In the genomic region with DNA sequence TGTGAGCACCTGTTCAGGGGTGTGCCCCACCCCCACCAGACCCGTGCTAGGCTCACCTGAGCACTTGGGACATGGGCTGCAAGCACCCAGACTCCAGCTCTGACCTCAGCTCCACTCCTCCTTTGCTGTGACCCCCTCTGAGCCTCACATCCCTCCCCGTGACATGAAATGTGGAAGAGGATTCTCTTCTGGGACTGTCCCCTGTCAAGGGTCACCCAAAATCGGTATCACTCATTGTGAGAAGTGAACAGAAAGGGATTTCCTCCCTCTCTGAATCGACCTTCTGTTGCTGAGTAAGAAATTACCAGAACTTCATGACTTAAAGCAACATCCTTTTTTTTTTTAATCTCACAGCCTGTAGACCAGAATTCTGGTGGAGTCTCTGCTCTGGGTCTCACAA, we compare ENCODE assay signal across 1 cellular context.
TF ChIP-seq lines count a peak whose summit lies in the region.

No MANE protein-coding gene starts in this region.

TF ChIP-seq in GM12878, 131 proteins besides CTCF, POLR2A, EP300 and RAD21:
- TF ChIP-seq SPI1 (IDR thresholded peaks at IDR 0.05; ENCODE audit: borderline replicate concordance, insufficient read depth, low read depth, low read length) = 0 out of 2 replicates have a peak, but pooled peaks have one; percentile 20
- TF ChIP-seq NR2F1 (conservative IDR thresholded peaks at IDR 0.05) = peak; percentile 72
- TF ChIP-seq, protein P1, sequence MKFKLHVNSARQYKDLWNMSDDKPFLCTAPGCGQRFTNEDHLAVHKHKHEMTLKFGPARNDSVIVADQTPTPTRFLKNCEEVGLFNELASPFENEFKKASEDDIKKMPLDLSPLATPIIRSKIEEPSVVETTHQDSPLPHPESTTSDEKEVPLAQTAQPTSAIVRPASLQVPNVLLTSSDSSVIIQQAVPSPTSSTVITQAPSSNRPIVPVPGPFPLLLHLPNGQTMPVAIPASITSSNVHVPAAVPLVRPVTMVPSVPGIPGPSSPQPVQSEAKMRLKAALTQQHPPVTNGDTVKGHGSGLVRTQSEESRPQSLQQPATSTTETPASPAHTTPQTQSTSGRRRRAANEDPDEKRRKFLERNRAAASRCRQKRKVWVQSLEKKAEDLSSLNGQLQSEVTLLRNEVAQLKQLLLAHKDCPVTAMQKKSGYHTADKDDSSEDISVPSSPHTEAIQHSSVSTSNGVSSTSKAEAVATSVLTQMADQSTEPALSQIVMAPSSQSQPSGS (IDR thresholded peaks at IDR 0.05; ENCODE audit: low read length) = peak; percentile 38; the same call in 1 of the 2 replicates
- TF ChIP-seq, protein P2, sequence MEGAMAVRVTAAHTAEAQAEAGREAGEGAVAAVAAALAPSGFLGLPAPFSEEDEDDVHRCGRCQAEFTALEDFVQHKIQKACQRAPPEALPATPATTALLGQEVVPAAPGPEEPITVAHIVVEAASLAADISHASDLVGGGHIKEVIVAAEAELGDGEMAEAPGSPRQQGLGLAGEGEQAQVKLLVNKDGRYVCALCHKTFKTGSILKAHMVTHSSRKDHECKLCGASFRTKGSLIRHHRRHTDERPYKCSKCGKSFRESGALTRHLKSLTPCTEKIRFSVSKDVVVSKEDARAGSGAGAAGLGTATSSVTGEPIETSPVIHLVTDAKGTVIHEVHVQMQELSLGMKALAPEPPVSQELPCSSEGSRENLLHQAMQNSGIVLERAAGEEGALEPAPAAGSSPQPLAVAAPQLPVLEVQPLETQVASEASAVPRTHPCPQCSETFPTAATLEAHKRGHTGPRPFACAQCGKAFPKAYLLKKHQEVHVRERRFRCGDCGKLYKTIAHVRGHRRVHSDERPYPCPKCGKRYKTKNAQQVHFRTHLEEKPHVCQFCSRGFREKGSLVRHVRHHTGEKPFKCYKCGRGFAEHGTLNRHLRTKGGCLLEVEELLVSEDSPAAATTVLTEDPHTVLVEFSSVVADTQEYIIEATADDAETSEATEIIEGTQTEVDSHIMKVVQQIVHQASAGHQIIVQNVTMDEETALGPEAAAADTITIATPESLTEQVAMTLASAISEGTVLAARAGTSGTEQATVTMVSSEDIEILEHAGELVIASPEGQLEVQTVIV (IDR thresholded peaks at IDR 0.05; ENCODE audit: borderline replicate concordance, partially characterized antibody) = no peak
- TF ChIP-seq BHLHE40 (IDR thresholded peaks at IDR 0.05; ENCODE audit: borderline replicate concordance in 1 of 2, low read depth in 2 of 2, low read length in 1 of 2) = peak; percentile 23 to 28; a peak in 1 of 4 replicates
- TF ChIP-seq SP1 (IDR thresholded peaks at IDR 0.05; ENCODE audit: low read depth, low read length) = peak; percentile 5
- TF ChIP-seq GABPA (IDR thresholded peaks at IDR 0.05; ENCODE audit: low read depth) = no peak
TF ChIP-seq in GM12878: peak in this region for 5.
